In genomic region chr12:28237423-28237822, GRCh38 we compare ENCODE assay signal across 11 cellular contexts. TPM values are rescaled to one million over a fixed set of nuclear protein-coding genes. Genes with fewer than 3 reads are reported as not detected.
DNase-seq lines count a peak whose midpoint lies in the region; ATAC-seq and TF ChIP-seq lines count a peak whose summit lies in the region.
"Had no signal": no experiment of that assay in that cellular context is flagged by ENCODE, and none has a peak within 500 bp of the region (broad histone marks: within the 10 kb centered on the region; RNA-seq: fewer than 3 reads in every experiment).

No MANE protein-coding gene starts in this region.

- DNase-seq in H4 (ENCODE audit: low spot score) (peak; percentile 4), foreskin melanocyte (peak; percentile 24), NCI-H1694 treated with DMSO at 0.1 percent for 48 hours (lab: John Stamatoyannopoulos, UW) (no peak), transverse colon (no peak)
- DNase-seq in activated naive CD4-positive, alpha-beta T cell treated with anti-CD3 and anti-CD28 coated beads for 36 hours = no peak
- DNase-seq: activated CD4-positive, alpha-beta T cell treated with anti-CD3 and anti-CD28 coated beads, Interleukin-2, amount 50 U/mL, for 1 hour; NCI-H2029 treated with DMSO at 0.1 percent for 48 hours; stimulated activated naive B cell treated with anti-CD40 and anti-IgM and Interleukin-4, amounts not matched to agents 10 μg/mL and 1 μg/mL and 100 μg/mL, for 72 hours had no signal

- intact Hi-C loops in activated naive CD4-positive, alpha-beta T cell treated with anti-CD3 and anti-CD28 coated beads for 36 hours (cut with micrococcal nuclease) = no loop called here
- intact Hi-C loops in transverse colon (cut with DNase I; ENCODE audit: low total_unique reads) = loop anchor here (10.0 kb wide), 1 partner anchor 1047 kb away; no protein-coding TSS in a partner anchor

- H3K4me1 ChIP-seq in transverse colon = peaks cover 0 to under 1% (median 0%) of the 10 kb centered on the region in 4 donors

- peak; percentile 64 for TF ChIP-seq CTCF in 22Rv1 (IDR thresholded peaks at IDR 0.05)
- peak; percentile 63 for TF ChIP-seq CTCF in VCaP (conservative IDR thresholded peaks at IDR 0.05)
- TF ChIP-seq CTCF in transverse colon (IDR thresholded peaks at IDR 0.05) = no peak

- no peak for ATAC-seq in HG03571 (IDR thresholded peaks at IDR 0.05; ENCODE audit: unreplicated experiment)
- ATAC-seq: stimulated activated naive B cell treated with anti-CD40 and anti-IgM and Interleukin-4, amounts not matched to agents 10 μg/mL and 1 μg/mL and 100 μg/mL, for 72 hours had no signal

- no peaks in the 10 kb centered on the region for H3K36me3 Mint-ChIP-seq in activated naive CD4-positive, alpha-beta T cell treated with anti-CD3 and anti-CD28 coated beads for 36 hours (ENCODE audit: low read depth)

- TF ChIP-seq POLR2A in transverse colon (IDR thresholded peaks at IDR 0.05) = no peak

- H3K27ac Mint-ChIP-seq in activated naive CD4-positive, alpha-beta T cell treated with anti-CD3 and anti-CD28 coated beads for 36 hours = no peak overlapping the region
- H3K27ac Mint-ChIP-seq: stimulated activated naive B cell treated with anti-CD40 and anti-IgM and Interleukin-4, amounts not matched to agents 10 μg/mL and 1 μg/mL and 100 μg/mL, for 72 hours had no signal

- no peaks in the 10 kb centered on the region for H3K27me3 ChIP-seq in transverse colon

- H3K27ac ChIP-seq in 22Rv1 (no peak overlapping the region), VCaP (no peak overlapping the region), transverse colon (no peak overlapping the region)

- H3K4me1 Mint-ChIP-seq in activated naive CD4-positive, alpha-beta T cell treated with anti-CD3 and anti-CD28 coated beads for 36 hours (ENCODE audit: low read depth) = peaks cover 26% of the 10 kb centered on the region

- no peaks in the 10 kb centered on the region for H3K27me3 Mint-ChIP-seq in activated naive CD4-positive, alpha-beta T cell treated with anti-CD3 and anti-CD28 coated beads for 36 hours (ENCODE audit: low read depth)
- H3K27me3 Mint-ChIP-seq: stimulated activated naive B cell treated with anti-CD40 and anti-IgM and Interleukin-4, amounts not matched to agents 10 μg/mL and 1 μg/mL and 100 μg/mL, for 72 hours had no signal

- no peaks in the 10 kb centered on the region for H3K36me3 ChIP-seq in transverse colon

- no peaks in the 10 kb centered on the region for H3K9me3 ChIP-seq in transverse colon

- CTCF ChIA-PET in activated naive CD4-positive, alpha-beta T cell treated with anti-CD3 and anti-CD28 coated beads for 36 hours (lab: Charles Lee) = no interaction called here

- H3K4me3 ChIP-seq in transverse colon = no peak overlapping the region

- TF ChIP-seq EP300 in transverse colon (IDR thresholded peaks at IDR 0.05; ENCODE audit: low read depth) = no peak

- H3K9me3 Mint-ChIP-seq in activated naive CD4-positive, alpha-beta T cell treated with anti-CD3 and anti-CD28 coated beads for 36 hours = no peaks in the 10 kb centered on the region

- in situ Hi-C loops in transverse colon (cut with MboI; ENCODE audit: low pct_ligation_motif_present in 1 of 4, low pct_unique_long_range_greater_than_20kb in 1 of 4, low sequenced_read_pairs in 3 of 4) = no loop called here

- no peak overlapping the region for H3K4me3 Mint-ChIP-seq in activated naive CD4-positive, alpha-beta T cell treated with anti-CD3 and anti-CD28 coated beads for 36 hours
- H3K4me3 Mint-ChIP-seq: stimulated activated naive B cell treated with anti-CD40 and anti-IgM and Interleukin-4, amounts not matched to agents 10 μg/mL and 1 μg/mL and 100 μg/mL, for 72 hours had no signal

RNA-seq across cellular contexts. Expression of gene CCDC91, which starts 47.2 kb away (rescaled TPM):
- 11.9 and 13.7 TPM in 2 replicates for total RNA-seq in H4 (2014; rRNA removed; shearing (Covaris generic))
- 10 to 100 TPM; 15.3 to 16.1 TPM for total RNA-seq in activated naive CD4-positive, alpha-beta T cell treated with anti-CD3 and anti-CD28 coated beads for 36 hours
- total RNA-seq in transverse colon = 10 to 100 TPM in 3 of 4 donors, 1 to 10 TPM in 1; 8.4 to 37.8 (median 35.5) TPM

Comparison
In these comparisons a context has a peak if more than half of its experiments do, and no peak if none do; other contexts are left out.
1. CTCF ChIP-seq: peak in 22Rv1 (single experiment) and VCaP (single experiment); none in transverse colon (0 of 5).
2. DNase-seq: peak in H4 (single experiment) and foreskin melanocyte (single experiment); none in activated naive CD4-positive, alpha-beta T cell treated with anti-CD3 and anti-CD28 coated beads for 36 hours (single experiment), NCI-H1694 treated with DMSO at 0.1 percent for 48 hours (single experiment) and transverse colon (single experiment).